ENCODE assay signal across 9 cellular contexts in genomic region chr7:38463277-38464224, GRCh38.
A peak's percentile ranks its signal among the peaks of the same experiment; 100 is the strongest.
DNase-seq lines count a peak whose midpoint lies in the region; ATAC-seq and TF ChIP-seq lines count a peak whose summit lies in the region.
"Had no signal": no experiment of that assay in that cellular context is flagged by ENCODE, and none has a peak within 500 bp of the region (broad histone marks: within the 10 kb centered on the region; RNA-seq: fewer than 3 reads in every experiment).

No MANE protein-coding gene starts in this region.

- intact Hi-C loops in posterior cingulate gyrus (cut with DNase I), result no loop called here

- no peak for TF ChIP-seq CTCF in astrocyte of the cerebellum (IDR thresholded peaks at IDR 0.05; ENCODE audit: low read depth, low read length, missing control alignments)

- peak; percentile 88 for ATAC-seq in HG03103 (IDR thresholded peaks at IDR 0.05; ENCODE audit: low read depth, unreplicated experiment)
- ATAC-seq: A549 had no signal

- DNase-seq in NCI-H2227 (lab: John Stamatoyannopoulos, UW; ENCODE audit: unreplicated experiment) (peak; percentile 4), NCI-H2227 treated with DMSO at 0.1 percent for 48 hours (lab: John Stamatoyannopoulos, UW) (no peak), T-helper 9 cell (peak; percentile 53), astrocyte of the cerebellum (ENCODE audit: low read depth) (peak; percentile 83), posterior cingulate gyrus (peak; percentile 21 to 94 (median 66)), SW 1271 (lab: John Stamatoyannopoulos, UW) (no peak), NCI-H748 treated with DMSO at 0.1 percent for 48 hours (lab: John Stamatoyannopoulos, UW) (no peak)

- H3K4me3 ChIP-seq in astrocyte of the cerebellum (ENCODE audit: low read depth, low read length), result no peak overlapping the region
- H3K4me3 ChIP-seq: A549 had no signal

- in situ Hi-C loops in astrocyte of the cerebellum (cut with HindIII; ENCODE audit: low sequenced_read_pairs), result no loop called here

Comparison
In these comparisons a context has a peak if more than half of its experiments do, and no peak if none do; other contexts are left out.
1. DNase-seq: peak in NCI-H2227 (single experiment), T-helper 9 cell (single experiment), astrocyte of the cerebellum (single experiment) and posterior cingulate gyrus (10 of 10); none in NCI-H2227 treated with DMSO at 0.1 percent for 48 hours (single experiment), SW 1271 (0 of 2) and NCI-H748 treated with DMSO at 0.1 percent for 48 hours (single experiment).